1 cellular context compared by ENCODE assay signal in the genomic region with DNA sequence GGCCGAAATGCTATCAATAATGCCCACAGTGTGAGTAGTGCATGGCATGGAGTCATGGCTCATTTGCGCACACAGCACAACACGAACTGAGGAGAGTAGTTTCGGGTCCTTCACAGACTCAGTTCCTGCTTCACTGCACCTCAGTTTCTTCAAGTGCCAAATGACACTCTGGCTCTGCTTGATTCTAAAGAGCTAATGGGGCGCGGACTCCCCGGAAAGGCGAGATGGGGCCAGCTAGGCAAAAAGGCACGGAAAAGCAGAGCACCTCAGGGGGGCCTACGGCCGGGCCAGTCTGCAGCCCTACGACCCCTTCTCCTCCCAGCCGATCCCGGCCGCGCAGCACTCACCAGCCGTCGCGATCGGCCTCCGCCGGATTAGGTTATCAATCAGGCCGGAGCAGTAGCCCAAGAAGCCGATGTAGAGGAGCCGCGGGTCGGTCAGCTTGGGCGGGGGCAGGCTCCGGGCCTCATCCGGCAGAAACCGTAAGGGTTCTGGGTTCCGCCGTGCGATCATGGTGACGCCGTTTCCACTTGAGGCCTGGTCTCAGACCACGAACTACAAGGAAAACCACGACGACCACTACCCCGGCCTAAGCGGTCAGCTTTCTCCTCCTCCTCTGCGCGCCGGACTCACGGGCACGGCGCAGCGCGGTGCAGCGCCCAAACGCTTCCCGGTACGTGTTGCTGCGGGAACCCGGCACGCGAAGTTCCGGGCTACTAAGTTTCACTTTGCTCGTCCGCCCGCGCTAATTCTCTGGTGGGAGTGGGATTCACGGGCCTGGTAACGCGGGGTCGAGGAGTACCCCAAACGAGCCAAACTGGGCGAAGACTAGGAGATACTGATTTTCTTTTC.
TF ChIP-seq lines count a peak whose summit lies in the region.

A gene (minus strand): TSS at position 631 of the 852 bp plus-strand sequence. CDS start 118 bp downstream, at position 513.

TF ChIP-seq in K562, 482 proteins besides CTCF, POLR2A, EP300 and RAD21 (continued from another document and continues in another):
- TF ChIP-seq, protein P1, sequence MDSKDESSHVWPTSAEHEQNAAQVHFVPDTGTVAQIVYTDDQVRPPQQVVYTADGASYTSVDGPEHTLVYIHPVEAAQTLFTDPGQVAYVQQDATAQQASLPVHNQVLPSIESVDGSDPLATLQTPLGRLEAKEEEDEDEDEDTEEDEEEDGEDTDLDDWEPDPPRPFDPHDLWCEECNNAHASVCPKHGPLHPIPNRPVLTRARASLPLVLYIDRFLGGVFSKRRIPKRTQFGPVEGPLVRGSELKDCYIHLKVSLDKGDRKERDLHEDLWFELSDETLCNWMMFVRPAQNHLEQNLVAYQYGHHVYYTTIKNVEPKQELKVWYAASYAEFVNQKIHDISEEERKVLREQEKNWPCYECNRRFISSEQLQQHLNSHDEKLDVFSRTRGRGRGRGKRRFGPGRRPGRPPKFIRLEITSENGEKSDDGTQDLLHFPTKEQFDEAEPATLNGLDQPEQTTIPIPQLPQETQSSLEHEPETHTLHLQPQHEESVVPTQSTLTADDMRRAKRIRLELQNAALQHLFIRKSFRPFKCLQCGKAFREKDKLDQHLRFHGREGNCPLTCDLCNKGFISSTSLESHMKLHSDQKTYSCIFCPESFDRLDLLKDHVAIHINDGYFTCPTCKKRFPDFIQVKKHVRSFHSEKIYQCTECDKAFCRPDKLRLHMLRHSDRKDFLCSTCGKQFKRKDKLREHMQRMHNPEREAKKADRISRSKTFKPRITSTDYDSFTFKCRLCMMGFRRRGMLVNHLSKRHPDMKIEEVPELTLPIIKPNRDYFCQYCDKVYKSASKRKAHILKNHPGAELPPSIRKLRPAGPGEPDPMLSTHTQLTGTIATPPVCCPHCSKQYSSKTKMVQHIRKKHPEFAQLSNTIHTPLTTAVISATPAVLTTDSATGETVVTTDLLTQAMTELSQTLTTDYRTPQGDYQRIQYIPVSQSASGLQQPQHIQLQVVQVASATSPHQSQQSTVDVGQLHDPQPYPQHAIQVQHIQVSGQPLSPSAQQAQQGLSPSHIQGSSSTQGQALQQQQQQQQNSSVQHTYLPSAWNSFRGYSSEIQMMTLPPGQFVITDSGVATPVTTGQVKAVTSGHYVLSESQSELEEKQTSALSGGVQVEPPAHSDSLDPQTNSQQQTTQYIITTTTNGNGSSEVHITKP (IDR thresholded peaks at IDR 0.05; ENCODE audit: partially characterized antibody): no peak
- peak; percentile 37 for TF ChIP-seq CHD1 (IDR thresholded peaks at IDR 0.05; ENCODE audit: low read length)
- TF ChIP-seq, protein P2, sequence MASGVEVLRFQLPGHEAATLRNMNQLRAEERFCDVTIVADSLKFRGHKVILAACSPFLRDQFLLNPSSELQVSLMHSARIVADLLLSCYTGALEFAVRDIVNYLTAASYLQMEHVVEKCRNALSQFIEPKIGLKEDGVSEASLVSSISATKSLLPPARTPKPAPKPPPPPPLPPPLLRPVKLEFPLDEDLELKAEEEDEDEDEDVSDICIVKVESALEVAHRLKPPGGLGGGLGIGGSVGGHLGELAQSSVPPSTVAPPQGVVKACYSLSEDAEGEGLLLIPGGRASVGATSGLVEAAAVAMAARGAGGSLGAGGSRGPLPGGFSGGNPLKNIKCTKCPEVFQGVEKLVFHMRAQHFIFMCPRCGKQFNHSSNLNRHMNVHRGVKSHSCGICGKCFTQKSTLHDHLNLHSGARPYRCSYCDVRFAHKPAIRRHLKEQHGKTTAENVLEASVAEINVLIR (CRISPR knock-in tag; IDR thresholded peaks at IDR 0.05): no peak
- no peak for TF ChIP-seq SMARCB1 (IDR thresholded peaks at IDR 0.05; ENCODE audit: insufficient read length, low read depth)
- no peak for TF ChIP-seq SRSF9 (IDR thresholded peaks at IDR 0.05; ENCODE audit: borderline replicate concordance, low read depth, low read length)
- TF ChIP-seq ILK (tag; IDR thresholded peaks at IDR 0.05; ENCODE audit: borderline replicate concordance, low read depth): no peak
- TF ChIP-seq, protein P3, sequence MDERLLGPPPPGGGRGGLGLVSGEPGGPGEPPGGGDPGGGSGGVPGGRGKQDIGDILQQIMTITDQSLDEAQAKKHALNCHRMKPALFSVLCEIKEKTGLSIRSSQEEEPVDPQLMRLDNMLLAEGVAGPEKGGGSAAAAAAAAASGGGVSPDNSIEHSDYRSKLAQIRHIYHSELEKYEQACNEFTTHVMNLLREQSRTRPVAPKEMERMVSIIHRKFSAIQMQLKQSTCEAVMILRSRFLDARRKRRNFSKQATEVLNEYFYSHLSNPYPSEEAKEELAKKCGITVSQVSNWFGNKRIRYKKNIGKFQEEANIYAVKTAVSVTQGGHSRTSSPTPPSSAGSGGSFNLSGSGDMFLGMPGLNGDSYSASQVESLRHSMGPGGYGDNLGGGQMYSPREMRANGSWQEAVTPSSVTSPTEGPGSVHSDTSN (CRISPR knock-in tag; IDR thresholded peaks at IDR 0.05; ENCODE audit: low read depth): no peak
- TF ChIP-seq, protein P3 (tag; conservative IDR thresholded peaks at IDR 0.05; ENCODE audit: low read depth): no peak
- no peak for TF ChIP-seq RFX5 (IDR thresholded peaks at IDR 0.05; ENCODE audit: low read depth, low read length)
- no peak for TF ChIP-seq NFIX (CRISPR knock-in tag; IDR thresholded peaks at IDR 0.05; ENCODE audit: low read depth)
- peak; percentile 51; the same call in 1 of the 2 replicates for TF ChIP-seq CREB1 (IDR thresholded peaks at IDR 0.05)
- TF ChIP-seq CREB1 (CRISPR knock-in tag; IDR thresholded peaks at IDR 0.05): peak; percentile 75
- TF ChIP-seq ZNF174 (CRISPR knock-in tag; IDR thresholded peaks at IDR 0.05): no peak
- peak; percentile 95 for TF ChIP-seq HMGN3 (IDR thresholded peaks at IDR 0.05; ENCODE audit: borderline replicate concordance, extremely low read depth, insufficient read length, low read depth, low read length)
- no peak for TF ChIP-seq SP2 (IDR thresholded peaks at IDR 0.05; ENCODE audit: extremely low read depth, low read depth, low read length, poor library complexity, severe bottlenecking)
- no peak for TF ChIP-seq ZNF263 (CRISPR knock-in tag; IDR thresholded peaks at IDR 0.05; ENCODE audit: borderline replicate concordance)
- peak; percentile 36 to 46; a peak in 2 of 4 replicates for TF ChIP-seq SIX5 (IDR thresholded peaks at IDR 0.05; ENCODE audit: borderline replicate concordance in 1 of 2, insufficient read depth in 1 of 2, low read depth in 1 of 2, low read length in 2 of 2)
- peak; percentile 51 for TF ChIP-seq PCBP1 (IDR thresholded peaks at IDR 0.05; ENCODE audit: low read depth, low read length, poor library complexity, severe bottlenecking)
- peak; percentile 83 for TF ChIP-seq GTF2E2 (tag; IDR thresholded peaks at IDR 0.05)
- TF ChIP-seq JUND (IDR thresholded peaks at IDR 0.05; ENCODE audit: borderline replicate concordance, low read depth, low read length): peak; percentile 71; the same call in 1 of the 2 replicates
- TF ChIP-seq JUND (tag; IDR thresholded peaks at IDR 0.05; ENCODE audit: borderline replicate concordance, low read depth, low read length): peak; percentile 53; the same call in 1 of the 3 replicates
- no peak for TF ChIP-seq ZNF644 (tag; IDR thresholded peaks at IDR 0.05; ENCODE audit: low read depth)
- TF ChIP-seq TARDBP (IDR thresholded peaks at IDR 0.05): peak; percentile 61; the same call in 1 of the 2 replicates
- no peak for TF ChIP-seq CREBBP (IDR thresholded peaks at IDR 0.05; ENCODE audit: low read depth, low read length)
- TF ChIP-seq SNIP1 (IDR thresholded peaks at IDR 0.05; ENCODE audit: low read depth): no peak
- 0 out of 2 replicates have a peak, but pooled peaks have one; percentile 68 for TF ChIP-seq PHF21A (IDR thresholded peaks at IDR 0.05; ENCODE audit: borderline replicate concordance, low read depth)
- TF ChIP-seq, protein P4, sequence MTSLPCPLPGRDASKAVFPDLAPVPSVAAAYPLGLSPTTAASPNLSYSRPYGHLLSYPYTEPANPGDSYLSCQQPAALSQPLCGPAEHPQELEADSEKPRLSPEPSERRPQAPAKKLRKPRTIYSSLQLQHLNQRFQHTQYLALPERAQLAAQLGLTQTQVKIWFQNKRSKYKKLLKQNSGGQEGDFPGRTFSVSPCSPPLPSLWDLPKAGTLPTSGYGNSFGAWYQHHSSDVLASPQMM (CRISPR knock-in tag; IDR thresholded peaks at IDR 0.05): no peak
- TF ChIP-seq MCM5 (IDR thresholded peaks at IDR 0.05; ENCODE audit: low read depth): no peak
- TF ChIP-seq SMAD2 (IDR thresholded peaks at IDR 0.05; ENCODE audit: low read depth, low read length): no peak
- peak; percentile 87; the same call in 1 of the 2 replicates for TF ChIP-seq LCOR (CRISPR knock-in tag; IDR thresholded peaks at IDR 0.05)
- TF ChIP-seq, protein P5, sequence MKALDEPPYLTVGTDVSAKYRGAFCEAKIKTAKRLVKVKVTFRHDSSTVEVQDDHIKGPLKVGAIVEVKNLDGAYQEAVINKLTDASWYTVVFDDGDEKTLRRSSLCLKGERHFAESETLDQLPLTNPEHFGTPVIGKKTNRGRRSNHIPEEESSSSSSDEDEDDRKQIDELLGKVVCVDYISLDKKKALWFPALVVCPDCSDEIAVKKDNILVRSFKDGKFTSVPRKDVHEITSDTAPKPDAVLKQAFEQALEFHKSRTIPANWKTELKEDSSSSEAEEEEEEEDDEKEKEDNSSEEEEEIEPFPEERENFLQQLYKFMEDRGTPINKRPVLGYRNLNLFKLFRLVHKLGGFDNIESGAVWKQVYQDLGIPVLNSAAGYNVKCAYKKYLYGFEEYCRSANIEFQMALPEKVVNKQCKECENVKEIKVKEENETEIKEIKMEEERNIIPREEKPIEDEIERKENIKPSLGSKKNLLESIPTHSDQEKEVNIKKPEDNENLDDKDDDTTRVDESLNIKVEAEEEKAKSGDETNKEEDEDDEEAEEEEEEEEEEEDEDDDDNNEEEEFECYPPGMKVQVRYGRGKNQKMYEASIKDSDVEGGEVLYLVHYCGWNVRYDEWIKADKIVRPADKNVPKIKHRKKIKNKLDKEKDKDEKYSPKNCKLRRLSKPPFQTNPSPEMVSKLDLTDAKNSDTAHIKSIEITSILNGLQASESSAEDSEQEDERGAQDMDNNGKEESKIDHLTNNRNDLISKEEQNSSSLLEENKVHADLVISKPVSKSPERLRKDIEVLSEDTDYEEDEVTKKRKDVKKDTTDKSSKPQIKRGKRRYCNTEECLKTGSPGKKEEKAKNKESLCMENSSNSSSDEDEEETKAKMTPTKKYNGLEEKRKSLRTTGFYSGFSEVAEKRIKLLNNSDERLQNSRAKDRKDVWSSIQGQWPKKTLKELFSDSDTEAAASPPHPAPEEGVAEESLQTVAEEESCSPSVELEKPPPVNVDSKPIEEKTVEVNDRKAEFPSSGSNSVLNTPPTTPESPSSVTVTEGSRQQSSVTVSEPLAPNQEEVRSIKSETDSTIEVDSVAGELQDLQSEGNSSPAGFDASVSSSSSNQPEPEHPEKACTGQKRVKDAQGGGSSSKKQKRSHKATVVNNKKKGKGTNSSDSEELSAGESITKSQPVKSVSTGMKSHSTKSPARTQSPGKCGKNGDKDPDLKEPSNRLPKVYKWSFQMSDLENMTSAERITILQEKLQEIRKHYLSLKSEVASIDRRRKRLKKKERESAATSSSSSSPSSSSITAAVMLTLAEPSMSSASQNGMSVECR (CRISPR knock-in tag; IDR thresholded peaks at IDR 0.05): peak; percentile 66; the same call in 1 of the 2 replicates
- TF ChIP-seq, protein P6, sequence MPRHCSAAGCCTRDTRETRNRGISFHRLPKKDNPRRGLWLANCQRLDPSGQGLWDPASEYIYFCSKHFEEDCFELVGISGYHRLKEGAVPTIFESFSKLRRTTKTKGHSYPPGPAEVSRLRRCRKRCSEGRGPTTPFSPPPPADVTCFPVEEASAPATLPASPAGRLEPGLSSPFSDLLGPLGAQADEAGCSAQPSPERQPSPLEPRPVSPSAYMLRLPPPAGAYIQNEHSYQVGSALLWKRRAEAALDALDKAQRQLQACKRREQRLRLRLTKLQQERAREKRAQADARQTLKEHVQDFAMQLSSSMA (CRISPR knock-in tag; IDR thresholded peaks at IDR 0.05): peak; percentile 76; the same call in 1 of the 2 replicates
- TF ChIP-seq ESRRB (CRISPR knock-in tag; IDR thresholded peaks at IDR 0.05; ENCODE audit: borderline replicate concordance): no peak
- peak; percentile 60 for TF ChIP-seq TEAD4 (IDR thresholded peaks at IDR 0.05; ENCODE audit: low read length)
- no peak for TF ChIP-seq TEAD4 (CRISPR knock-in tag; IDR thresholded peaks at IDR 0.05; ENCODE audit: borderline replicate concordance)
- TF ChIP-seq, protein P7, sequence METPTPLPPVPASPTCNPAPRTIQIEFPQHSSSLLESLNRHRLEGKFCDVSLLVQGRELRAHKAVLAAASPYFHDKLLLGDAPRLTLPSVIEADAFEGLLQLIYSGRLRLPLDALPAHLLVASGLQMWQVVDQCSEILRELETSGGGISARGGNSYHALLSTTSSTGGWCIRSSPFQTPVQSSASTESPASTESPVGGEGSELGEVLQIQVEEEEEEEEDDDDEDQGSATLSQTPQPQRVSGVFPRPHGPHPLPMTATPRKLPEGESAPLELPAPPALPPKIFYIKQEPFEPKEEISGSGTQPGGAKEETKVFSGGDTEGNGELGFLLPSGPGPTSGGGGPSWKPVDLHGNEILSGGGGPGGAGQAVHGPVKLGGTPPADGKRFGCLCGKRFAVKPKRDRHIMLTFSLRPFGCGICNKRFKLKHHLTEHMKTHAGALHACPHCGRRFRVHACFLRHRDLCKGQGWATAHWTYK (CRISPR knock-in tag; IDR thresholded peaks at IDR 0.05): peak; percentile 65; the same call in 1 of the 2 replicates
- peak; percentile 61; the same call in 1 of the 2 replicates for TF ChIP-seq MXI1 (IDR thresholded peaks at IDR 0.05; ENCODE audit: low read depth, low read length)
- TF ChIP-seq, protein P8, sequence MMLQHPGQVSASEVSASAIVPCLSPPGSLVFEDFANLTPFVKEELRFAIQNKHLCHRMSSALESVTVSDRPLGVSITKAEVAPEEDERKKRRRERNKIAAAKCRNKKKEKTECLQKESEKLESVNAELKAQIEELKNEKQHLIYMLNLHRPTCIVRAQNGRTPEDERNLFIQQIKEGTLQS (IDR thresholded peaks at IDR 0.05): no peak
- TF ChIP-seq, protein P8 (CRISPR knock-in tag; conservative IDR thresholded peaks at IDR 0.05): no peak
- no peak for TF ChIP-seq TAF15 (IDR thresholded peaks at IDR 0.05; ENCODE audit: low read depth, low read length)
- no peak for TF ChIP-seq TAL1 (IDR thresholded peaks at IDR 0.05)
